In the genomic region with DNA sequence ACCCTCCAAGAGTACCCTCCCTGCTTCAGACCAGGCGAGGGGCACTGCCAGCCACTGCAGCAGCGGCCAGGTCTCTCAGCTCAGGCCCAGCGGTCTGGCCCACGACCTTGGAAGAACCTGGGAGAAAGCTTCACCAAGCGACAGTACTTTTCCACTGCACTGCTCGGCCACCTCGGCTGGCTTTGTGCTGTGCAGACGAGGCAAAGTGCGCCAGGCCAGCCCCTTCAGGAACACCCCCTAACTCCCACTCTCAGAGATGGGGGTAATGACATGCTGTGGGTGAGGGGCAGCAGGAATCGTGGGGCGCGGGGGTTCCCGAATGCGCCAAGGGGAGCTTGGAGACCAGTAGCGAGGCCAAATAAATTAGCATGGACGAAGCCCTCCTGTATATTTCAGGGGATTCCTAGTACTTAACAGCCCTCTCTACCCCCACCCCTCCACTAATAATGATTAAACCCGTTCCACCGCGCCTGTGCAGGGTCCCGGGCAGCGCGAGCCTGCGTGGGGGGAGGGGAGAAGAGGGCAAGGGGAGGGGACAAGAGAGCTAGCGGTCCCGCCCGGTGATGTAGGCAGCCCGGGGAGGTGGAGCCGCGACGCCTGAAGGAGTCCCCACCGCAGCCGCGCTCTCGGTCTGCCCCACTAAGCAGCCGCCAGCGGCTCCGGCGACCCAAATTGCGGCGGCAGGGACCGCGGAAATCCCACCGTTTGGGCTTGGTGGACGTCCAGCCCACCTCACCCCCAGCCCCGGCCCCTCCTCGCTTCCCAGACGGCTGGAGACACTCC, we compare ENCODE assay signal across 8 cellular contexts. TPM values are rescaled to one million over a fixed set of nuclear protein-coding genes. Genes with fewer than 3 reads are reported as not detected.
DNase-seq lines count a peak whose midpoint lies in the region; ATAC-seq, FAIRE-seq and TF ChIP-seq lines count a peak whose summit lies in the region.

A gene with protein sequence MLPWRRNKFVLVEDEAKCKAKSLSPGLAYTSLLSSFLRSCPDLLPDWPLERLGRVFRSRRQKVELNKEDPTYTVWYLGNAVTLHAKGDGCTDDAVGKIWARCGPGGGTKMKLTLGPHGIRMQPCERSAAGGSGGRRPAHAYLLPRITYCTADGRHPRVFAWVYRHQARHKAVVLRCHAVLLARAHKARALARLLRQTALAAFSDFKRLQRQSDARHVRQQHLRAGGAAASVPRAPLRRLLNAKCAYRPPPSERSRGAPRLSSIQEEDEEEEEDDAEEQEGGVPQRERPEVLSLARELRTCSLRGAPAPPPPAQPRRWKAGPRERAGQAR (plus strand): TSS at position 629 of the 783 bp plus-strand sequence. CDS start 401 bp downstream, outside the sequence.

- intact Hi-C loops in lower lobe of right lung (cut with DNase I), result no loop called here

- no peak for DNase-seq in AG09309 (ENCODE audit: low read depth)
- peak; percentile 73 for DNase-seq in M059J (ENCODE audit: low read depth)
- DNase-seq in lower lobe of right lung, result no peak
- peak in 1 of 2 donors; percentile 87 for DNase-seq in upper lobe of left lung
- no peak for DNase-seq in RCC 7860 (ENCODE audit: low spot score)
- no peak for DNase-seq in NCI-H774 (lab: John Stamatoyannopoulos, UW)
- no peak for DNase-seq in effector memory CD4-positive, alpha-beta T cell

- TF ChIP-seq EP300 in upper lobe of left lung (IDR thresholded peaks at IDR 0.05), result no peak

- WGBS in upper lobe of left lung, 2 donors, result 3% methylated on average over 21 to 37 of the region's 47 CpGs

- peaks cover 62% of the 10 kb centered on the region for H3K27me3 ChIP-seq in lower lobe of right lung (ENCODE audit: low read depth)
- H3K27me3 ChIP-seq in upper lobe of left lung, result peaks cover 0 to 36% (median 21%) of the 10 kb centered on the region in 4 donors
- H3K27me3 ChIP-seq in effector memory CD4-positive, alpha-beta T cell (replicated peaks; ENCODE audit: control insufficient read depth, insufficient read depth, low read length, poor library complexity, severe bottlenecking), result peaks cover 12% of the 10 kb centered on the region

- peak within 1 kb of the TSS; percentile 31 for H3K4me3 ChIP-seq in AG09309 (ENCODE audit: control insufficient read depth, low read depth, low read length)
- peak within 1 kb of the TSS; percentile 39 for H3K4me3 ChIP-seq in lower lobe of right lung
- peak within 1 kb of the TSS in 3 of 4 donors; percentile 8 to 35 (median 24) for H3K4me3 ChIP-seq in upper lobe of left lung
- no peak within 1 kb of the TSS for H3K4me3 ChIP-seq in effector memory CD4-positive, alpha-beta T cell (ENCODE audit: insufficient read depth, low read depth, low read length, poor library complexity, severe bottlenecking)

- TF ChIP-seq POLR2A in upper lobe of left lung (IDR thresholded peaks at IDR 0.05), result no peak

- peak within 1 kb of the TSS; percentile 50 for H3K27ac ChIP-seq in cingulate gyrus (ENCODE audit: low read depth, low read length)
- H3K27ac ChIP-seq in lower lobe of right lung, result no peak within 1 kb of the TSS
- H3K27ac ChIP-seq in upper lobe of left lung, result no peak within 1 kb of the TSS
- no peak within 1 kb of the TSS for H3K27ac ChIP-seq in effector memory CD4-positive, alpha-beta T cell (ENCODE audit: insufficient read depth, low read length, poor library complexity, severe bottlenecking)

- H3K36me3 ChIP-seq in lower lobe of right lung, result no peaks in the 10 kb centered on the region
- H3K36me3 ChIP-seq in upper lobe of left lung, result no peaks in the 10 kb centered on the region
- H3K36me3 ChIP-seq in effector memory CD4-positive, alpha-beta T cell (ENCODE audit: control insufficient read depth, insufficient read depth, low read length), result no peaks in the 10 kb centered on the region

- FAIRE-seq in RCC 7860 (lab: Jason Lieb, UNC), result no peak

- H3K9me3 ChIP-seq in lower lobe of right lung, result no peaks in the 10 kb centered on the region
- H3K9me3 ChIP-seq in upper lobe of left lung, result no peaks in the 10 kb centered on the region
- H3K9me3 ChIP-seq in effector memory CD4-positive, alpha-beta T cell (ENCODE audit: control insufficient read depth, low read length), result no peaks in the 10 kb centered on the region

- H3K4me1 ChIP-seq in lower lobe of right lung (peaks cover 8% of the 10 kb centered on the region), upper lobe of left lung (peaks cover 5 to 25% (median 13%) of the 10 kb centered on the region in 4 donors)
- H3K4me1 ChIP-seq in effector memory CD4-positive, alpha-beta T cell (ENCODE audit: control insufficient read depth, insufficient read depth, low read length, poor library complexity, severe bottlenecking), result no peaks in the 10 kb centered on the region

- peak; percentile 47 to 69 for ATAC-seq in lower lobe of right lung
- ATAC-seq in upper lobe of left lung (ENCODE audit: low FRiP score in 2 of 2), result peak in 1 of 2 donors; percentile 94

- TF ChIP-seq CTCF in AG09309 (IDR thresholded peaks at IDR 0.05; ENCODE audit: control insufficient read depth, insufficient read depth, low read depth, low read length, missing control alignments), result no peak
- no peak for TF ChIP-seq CTCF in lower lobe of right lung (IDR thresholded peaks at IDR 0.05)
- TF ChIP-seq CTCF in upper lobe of left lung (IDR thresholded peaks at IDR 0.05), result no peak

RNA-seq across cellular contexts. Expression of the gene that starts here (rescaled TPM):
- 3.5 and 5.0 TPM in 2 replicates for total RNA-seq in M059J (2014; rRNA removed; shearing (Covaris generic))
- total RNA-seq in lower lobe of right lung (0.38 TPM), upper lobe of left lung (1 to 10 TPM in 1 of 6 donors, under 1 TPM in 2, not detected in 3; 0.23 to 1.2 (median 0.30) TPM)

Comparison
In these comparisons a context has a peak if more than half of its experiments do, and no peak if none do; other contexts are left out.
1. Peak in ATAC-seq and H3K4me3 ChIP-seq in lower lobe of right lung; RNA of the gene not detected or under 1 TPM.